ENCODE assay signal across 1 cellular context in the genomic region with DNA sequence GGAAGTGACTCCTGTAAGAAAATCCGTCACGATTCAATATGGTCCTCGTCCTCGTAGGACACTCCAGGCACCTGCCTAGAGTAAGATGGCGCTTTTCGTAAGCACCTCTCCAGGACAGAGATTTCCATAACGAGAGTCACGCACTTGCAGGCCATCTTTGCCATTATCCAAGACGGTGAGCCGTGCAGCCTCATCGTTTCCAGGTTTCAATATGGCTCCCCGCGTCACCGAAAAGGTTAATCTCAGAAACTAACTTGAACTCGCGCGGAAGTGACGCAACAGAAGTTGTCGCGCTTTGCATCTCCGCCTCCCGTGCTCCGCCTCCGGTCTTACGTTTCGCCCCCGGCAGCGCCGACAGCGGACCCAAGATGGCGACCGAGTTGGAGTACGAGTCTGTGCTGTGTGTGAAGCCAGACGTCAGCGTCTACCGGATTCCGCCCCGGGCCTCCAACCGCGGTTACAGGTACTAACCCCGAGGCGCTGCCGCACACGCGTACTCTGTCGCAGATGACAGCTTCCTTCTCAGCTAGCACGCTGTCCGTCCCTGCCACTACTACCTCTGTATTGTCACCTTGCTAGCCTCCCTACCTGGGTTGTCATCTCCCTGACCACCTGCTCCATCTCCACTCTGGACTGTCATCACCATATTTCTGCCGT.
TF ChIP-seq lines count a peak whose summit lies in the region.

A gene (plus strand): TSS at position 354 of the 657 bp plus-strand sequence. CDS start 15 bp downstream, at position 369.

TF ChIP-seq in HEK293, 187 proteins besides CTCF, POLR2A, EP300 and RAD21 (continued from another document and continues in another):
- TF ChIP-seq, protein P1, sequence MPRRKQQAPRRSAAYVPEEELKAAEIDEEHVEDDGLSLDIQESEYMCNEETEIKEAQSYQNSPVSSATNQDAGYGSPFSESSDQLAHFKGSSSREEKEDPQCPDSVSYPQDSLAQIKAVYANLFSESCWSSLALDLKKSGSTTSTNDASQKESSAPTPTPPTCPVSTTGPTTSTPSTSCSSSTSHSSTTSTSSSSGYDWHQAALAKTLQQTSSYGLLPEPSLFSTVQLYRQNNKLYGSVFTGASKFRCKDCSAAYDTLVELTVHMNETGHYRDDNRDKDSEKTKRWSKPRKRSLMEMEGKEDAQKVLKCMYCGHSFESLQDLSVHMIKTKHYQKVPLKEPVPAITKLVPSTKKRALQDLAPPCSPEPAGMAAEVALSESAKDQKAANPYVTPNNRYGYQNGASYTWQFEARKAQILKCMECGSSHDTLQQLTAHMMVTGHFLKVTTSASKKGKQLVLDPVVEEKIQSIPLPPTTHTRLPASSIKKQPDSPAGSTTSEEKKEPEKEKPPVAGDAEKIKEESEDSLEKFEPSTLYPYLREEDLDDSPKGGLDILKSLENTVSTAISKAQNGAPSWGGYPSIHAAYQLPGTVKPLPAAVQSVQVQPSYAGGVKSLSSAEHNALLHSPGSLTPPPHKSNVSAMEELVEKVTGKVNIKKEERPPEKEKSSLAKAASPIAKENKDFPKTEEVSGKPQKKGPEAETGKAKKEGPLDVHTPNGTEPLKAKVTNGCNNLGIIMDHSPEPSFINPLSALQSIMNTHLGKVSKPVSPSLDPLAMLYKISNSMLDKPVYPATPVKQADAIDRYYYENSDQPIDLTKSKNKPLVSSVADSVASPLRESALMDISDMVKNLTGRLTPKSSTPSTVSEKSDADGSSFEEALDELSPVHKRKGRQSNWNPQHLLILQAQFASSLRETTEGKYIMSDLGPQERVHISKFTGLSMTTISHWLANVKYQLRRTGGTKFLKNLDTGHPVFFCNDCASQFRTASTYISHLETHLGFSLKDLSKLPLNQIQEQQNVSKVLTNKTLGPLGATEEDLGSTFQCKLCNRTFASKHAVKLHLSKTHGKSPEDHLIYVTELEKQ (tag by site-specific recombination; IDR thresholded peaks at IDR 0.05; ENCODE audit: borderline replicate concordance), result 0 out of 2 replicates have a peak, but pooled peaks have one; percentile 5
- no peak for TF ChIP-seq PRDM1 (tag by site-specific recombination; IDR thresholded peaks at IDR 0.05)
- TF ChIP-seq, protein P2, sequence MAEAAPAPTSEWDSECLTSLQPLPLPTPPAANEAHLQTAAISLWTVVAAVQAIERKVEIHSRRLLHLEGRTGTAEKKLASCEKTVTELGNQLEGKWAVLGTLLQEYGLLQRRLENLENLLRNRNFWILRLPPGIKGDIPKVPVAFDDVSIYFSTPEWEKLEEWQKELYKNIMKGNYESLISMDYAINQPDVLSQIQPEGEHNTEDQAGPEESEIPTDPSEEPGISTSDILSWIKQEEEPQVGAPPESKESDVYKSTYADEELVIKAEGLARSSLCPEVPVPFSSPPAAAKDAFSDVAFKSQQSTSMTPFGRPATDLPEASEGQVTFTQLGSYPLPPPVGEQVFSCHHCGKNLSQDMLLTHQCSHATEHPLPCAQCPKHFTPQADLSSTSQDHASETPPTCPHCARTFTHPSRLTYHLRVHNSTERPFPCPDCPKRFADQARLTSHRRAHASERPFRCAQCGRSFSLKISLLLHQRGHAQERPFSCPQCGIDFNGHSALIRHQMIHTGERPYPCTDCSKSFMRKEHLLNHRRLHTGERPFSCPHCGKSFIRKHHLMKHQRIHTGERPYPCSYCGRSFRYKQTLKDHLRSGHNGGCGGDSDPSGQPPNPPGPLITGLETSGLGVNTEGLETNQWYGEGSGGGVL (tag by site-specific recombination; IDR thresholded peaks at IDR 0.05), result no peak
- no peak for TF ChIP-seq ZNF391 (tag by site-specific recombination; IDR thresholded peaks at IDR 0.05; ENCODE audit: borderline replicate concordance, low read depth)
- TF ChIP-seq, protein P3, sequence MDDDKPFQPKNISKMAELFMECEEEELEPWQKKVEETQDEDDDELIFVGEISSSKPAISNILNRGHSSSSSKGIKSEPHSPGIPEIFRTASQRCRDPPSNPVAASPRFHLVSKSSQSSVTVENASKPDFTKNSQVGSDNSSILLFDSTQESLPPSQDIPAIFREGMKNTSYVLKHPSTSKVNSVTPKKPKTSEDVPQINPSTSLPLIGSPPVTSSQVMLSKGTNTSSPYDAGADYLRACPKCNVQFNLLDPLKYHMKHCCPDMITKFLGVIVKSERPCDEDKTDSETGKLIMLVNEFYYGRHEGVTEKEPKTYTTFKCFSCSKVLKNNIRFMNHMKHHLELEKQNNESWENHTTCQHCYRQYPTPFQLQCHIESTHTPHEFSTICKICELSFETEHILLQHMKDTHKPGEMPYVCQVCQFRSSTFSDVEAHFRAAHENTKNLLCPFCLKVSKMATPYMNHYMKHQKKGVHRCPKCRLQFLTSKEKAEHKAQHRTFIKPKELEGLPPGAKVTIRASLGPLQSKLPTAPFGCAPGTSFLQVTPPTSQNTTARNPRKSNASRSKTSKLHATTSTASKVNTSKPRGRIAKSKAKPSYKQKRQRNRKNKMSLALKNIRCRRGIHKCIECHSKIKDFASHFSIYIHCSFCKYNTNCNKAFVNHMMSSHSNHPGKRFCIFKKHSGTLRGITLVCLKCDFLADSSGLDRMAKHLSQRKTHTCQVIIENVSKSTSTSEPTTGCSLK (tag by site-specific recombination; IDR thresholded peaks at IDR 0.05), result no peak
- TF ChIP-seq, protein P4, sequence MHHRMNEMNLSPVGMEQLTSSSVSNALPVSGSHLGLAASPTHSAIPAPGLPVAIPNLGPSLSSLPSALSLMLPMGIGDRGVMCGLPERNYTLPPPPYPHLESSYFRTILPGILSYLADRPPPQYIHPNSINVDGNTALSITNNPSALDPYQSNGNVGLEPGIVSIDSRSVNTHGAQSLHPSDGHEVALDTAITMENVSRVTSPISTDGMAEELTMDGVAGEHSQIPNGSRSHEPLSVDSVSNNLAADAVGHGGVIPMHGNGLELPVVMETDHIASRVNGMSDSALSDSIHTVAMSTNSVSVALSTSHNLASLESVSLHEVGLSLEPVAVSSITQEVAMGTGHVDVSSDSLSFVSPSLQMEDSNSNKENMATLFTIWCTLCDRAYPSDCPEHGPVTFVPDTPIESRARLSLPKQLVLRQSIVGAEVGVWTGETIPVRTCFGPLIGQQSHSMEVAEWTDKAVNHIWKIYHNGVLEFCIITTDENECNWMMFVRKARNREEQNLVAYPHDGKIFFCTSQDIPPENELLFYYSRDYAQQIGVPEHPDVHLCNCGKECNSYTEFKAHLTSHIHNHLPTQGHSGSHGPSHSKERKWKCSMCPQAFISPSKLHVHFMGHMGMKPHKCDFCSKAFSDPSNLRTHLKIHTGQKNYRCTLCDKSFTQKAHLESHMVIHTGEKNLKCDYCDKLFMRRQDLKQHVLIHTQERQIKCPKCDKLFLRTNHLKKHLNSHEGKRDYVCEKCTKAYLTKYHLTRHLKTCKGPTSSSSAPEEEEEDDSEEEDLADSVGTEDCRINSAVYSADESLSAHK (tag by site-specific recombination; IDR thresholded peaks at IDR 0.05), result 0 out of 2 replicates have a peak, but pooled peaks have one; percentile 6
- TF ChIP-seq, protein P5, sequence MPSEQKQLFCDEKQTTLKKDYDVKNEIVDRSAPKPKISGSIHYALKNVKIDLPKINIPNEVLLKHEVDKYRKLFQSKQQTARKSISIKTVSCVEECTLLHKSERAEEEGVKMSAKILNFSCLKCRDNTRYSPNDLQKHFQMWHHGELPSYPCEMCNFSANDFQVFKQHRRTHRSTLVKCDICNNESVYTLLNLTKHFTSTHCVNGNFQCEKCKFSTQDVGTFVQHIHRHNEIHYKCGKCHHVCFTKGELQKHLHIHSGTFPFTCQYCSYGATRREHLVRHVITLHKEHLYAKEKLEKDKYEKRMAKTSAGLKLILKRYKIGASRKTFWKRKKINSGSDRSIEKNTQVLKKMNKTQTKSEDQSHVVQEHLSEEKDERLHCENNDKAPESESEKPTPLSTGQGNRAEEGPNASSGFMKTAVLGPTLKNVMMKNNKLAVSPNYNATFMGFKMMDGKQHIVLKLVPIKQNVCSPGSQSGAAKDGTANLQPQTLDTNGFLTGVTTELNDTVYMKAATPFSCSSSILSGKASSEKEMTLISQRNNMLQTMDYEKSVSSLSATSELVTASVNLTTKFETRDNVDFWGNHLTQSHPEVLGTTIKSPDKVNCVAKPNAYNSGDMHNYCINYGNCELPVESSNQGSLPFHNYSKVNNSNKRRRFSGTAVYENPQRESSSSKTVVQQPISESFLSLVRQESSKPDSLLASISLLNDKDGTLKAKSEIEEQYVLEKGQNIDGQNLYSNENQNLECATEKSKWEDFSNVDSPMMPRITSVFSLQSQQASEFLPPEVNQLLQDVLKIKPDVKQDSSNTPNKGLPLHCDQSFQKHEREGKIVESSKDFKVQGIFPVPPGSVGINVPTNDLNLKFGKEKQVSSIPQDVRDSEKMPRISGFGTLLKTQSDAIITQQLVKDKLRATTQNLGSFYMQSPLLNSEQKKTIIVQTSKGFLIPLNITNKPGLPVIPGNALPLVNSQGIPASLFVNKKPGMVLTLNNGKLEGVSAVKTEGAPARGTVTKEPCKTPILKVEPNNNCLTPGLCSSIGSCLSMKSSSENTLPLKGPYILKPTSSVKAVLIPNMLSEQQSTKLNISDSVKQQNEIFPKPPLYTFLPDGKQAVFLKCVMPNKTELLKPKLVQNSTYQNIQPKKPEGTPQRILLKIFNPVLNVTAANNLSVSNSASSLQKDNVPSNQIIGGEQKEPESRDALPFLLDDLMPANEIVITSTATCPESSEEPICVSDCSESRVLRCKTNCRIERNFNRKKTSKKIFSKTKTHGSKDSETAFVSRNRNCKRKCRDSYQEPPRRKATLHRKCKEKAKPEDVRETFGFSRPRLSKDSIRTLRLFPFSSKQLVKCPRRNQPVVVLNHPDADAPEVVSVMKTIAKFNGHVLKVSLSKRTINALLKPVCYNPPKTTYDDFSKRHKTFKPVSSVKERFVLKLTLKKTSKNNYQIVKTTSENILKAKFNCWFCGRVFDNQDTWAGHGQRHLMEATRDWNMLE (tag by site-specific recombination; conservative IDR thresholded peaks at IDR 0.05; ENCODE audit: low read depth), result peak; percentile 63
- TF ChIP-seq EGR2 (tag by site-specific recombination; IDR thresholded peaks at IDR 0.05; ENCODE audit: low read depth), result peak; percentile 77
- no peak for TF ChIP-seq ZNF366 (tag by site-specific recombination; conservative IDR thresholded peaks at IDR 0.05)
- TF ChIP-seq SP3 (tag by site-specific recombination; IDR thresholded peaks at IDR 0.05), result peak; percentile 79
- peak; percentile 82 for TF ChIP-seq SP2 (tag by site-specific recombination; IDR thresholded peaks at IDR 0.05)
- TF ChIP-seq, protein P6, sequence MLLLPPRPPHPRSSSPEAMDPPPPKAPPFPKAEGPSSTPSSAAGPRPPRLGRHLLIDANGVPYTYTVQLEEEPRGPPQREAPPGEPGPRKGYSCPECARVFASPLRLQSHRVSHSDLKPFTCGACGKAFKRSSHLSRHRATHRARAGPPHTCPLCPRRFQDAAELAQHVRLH (tag by site-specific recombination; IDR thresholded peaks at IDR 0.05), result no peak; the same call in 1 of the 2 replicates
- no peak for TF ChIP-seq ZNF239 (tag by site-specific recombination; IDR thresholded peaks at IDR 0.05)
- TF ChIP-seq, protein P7, sequence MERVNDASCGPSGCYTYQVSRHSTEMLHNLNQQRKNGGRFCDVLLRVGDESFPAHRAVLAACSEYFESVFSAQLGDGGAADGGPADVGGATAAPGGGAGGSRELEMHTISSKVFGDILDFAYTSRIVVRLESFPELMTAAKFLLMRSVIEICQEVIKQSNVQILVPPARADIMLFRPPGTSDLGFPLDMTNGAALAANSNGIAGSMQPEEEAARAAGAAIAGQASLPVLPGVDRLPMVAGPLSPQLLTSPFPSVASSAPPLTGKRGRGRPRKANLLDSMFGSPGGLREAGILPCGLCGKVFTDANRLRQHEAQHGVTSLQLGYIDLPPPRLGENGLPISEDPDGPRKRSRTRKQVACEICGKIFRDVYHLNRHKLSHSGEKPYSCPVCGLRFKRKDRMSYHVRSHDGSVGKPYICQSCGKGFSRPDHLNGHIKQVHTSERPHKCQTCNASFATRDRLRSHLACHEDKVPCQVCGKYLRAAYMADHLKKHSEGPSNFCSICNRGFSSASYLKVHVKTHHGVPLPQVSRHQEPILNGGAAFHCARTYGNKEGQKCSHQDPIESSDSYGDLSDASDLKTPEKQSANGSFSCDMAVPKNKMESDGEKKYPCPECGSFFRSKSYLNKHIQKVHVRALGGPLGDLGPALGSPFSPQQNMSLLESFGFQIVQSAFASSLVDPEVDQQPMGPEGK (tag by site-specific recombination; IDR thresholded peaks at IDR 0.05), result peak; percentile 48; the same call in 1 of the 2 replicates
- TF ChIP-seq, protein P8, sequence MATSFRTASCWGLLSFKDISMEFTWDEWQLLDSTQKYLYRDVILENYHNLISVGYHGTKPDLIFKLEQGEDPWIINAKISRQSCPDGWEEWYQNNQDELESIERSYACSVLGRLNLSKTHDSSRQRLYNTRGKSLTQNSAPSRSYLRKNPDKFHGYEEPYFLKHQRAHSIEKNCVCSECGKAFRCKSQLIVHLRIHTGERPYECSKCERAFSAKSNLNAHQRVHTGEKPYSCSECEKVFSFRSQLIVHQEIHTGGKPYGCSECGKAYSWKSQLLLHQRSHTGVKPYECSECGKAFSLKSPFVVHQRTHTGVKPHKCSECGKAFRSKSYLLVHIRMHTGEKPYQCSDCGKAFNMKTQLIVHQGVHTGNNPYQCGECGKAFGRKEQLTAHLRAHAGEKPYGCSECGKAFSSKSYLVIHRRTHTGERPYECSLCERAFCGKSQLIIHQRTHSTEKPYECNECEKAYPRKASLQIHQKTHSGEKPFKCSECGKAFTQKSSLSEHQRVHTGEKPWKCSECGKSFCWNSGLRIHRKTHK (tag by site-specific recombination; IDR thresholded peaks at IDR 0.05), result no peak
- peak; percentile 93 for TF ChIP-seq ZNF335 (tag by site-specific recombination; conservative IDR thresholded peaks at IDR 0.05)
- TF ChIP-seq ZNF354C (tag by site-specific recombination; IDR thresholded peaks at IDR 0.05; ENCODE audit: borderline replicate concordance, low read depth), result no peak
- TF ChIP-seq ZNF292 (tag by site-specific recombination; IDR thresholded peaks at IDR 0.05; ENCODE audit: borderline replicate concordance, low read depth), result no peak
- no peak for TF ChIP-seq ZNF138 (tag by site-specific recombination; IDR thresholded peaks at IDR 0.05; ENCODE audit: borderline replicate concordance)
- TF ChIP-seq, protein P9, sequence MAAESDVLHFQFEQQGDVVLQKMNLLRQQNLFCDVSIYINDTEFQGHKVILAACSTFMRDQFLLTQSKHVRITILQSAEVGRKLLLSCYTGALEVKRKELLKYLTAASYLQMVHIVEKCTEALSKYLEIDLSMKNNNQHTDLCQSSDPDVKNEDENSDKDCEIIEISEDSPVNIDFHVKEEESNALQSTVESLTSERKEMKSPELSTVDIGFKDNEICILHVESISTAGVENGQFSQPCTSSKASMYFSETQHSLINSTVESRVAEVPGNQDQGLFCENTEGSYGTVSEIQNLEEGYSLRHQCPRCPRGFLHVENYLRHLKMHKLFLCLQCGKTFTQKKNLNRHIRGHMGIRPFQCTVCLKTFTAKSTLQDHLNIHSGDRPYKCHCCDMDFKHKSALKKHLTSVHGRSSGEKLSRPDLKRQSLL (tag by site-specific recombination; IDR thresholded peaks at IDR 0.05), result 0 out of 2 replicates have a peak, but pooled peaks have one; percentile 9
- TF ChIP-seq, protein P10, sequence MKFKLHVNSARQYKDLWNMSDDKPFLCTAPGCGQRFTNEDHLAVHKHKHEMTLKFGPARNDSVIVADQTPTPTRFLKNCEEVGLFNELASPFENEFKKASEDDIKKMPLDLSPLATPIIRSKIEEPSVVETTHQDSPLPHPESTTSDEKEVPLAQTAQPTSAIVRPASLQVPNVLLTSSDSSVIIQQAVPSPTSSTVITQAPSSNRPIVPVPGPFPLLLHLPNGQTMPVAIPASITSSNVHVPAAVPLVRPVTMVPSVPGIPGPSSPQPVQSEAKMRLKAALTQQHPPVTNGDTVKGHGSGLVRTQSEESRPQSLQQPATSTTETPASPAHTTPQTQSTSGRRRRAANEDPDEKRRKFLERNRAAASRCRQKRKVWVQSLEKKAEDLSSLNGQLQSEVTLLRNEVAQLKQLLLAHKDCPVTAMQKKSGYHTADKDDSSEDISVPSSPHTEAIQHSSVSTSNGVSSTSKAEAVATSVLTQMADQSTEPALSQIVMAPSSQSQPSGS (tag by site-specific recombination; IDR thresholded peaks at IDR 0.05; ENCODE audit: low read depth), result peak; percentile 72; the same call in 1 of the 2 replicates
